ENCODE assay signal across 16 cellular contexts in the genomic region with DNA sequence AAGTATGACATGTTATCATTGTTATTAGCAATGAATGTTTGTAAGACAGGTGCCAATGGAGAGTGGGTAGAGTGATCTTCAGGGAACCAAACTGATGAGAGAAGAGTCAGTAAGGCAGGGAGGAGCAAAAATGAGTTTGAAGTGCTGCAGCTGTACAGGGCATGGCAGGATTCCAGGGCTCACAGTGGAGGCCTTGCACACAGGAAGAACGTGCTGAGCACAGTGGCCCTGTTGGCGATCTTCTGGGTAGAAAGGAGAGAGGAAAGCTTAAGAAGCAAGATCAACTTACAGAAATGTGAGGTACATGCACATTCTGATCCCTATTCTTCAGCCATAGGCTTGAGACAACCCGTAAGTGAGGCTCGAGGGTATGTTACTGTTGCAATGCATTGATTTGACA.
A peak's percentile ranks its signal among the peaks of the same experiment; 100 is the strongest.
DNase-seq lines count a peak whose midpoint lies in the region; ATAC-seq and TF ChIP-seq lines count a peak whose summit lies in the region.
"Had no signal": no experiment of that assay in that cellular context is flagged by ENCODE, and none has a peak within 500 bp of the region (broad histone marks: within the 10 kb centered on the region; RNA-seq: fewer than 3 reads in every experiment).

No MANE protein-coding gene starts in this region.

- intact Hi-C loops in A673 (cut with micrococcal nuclease; ENCODE audit: unreplicated experiment) = loop anchor here (5.0 kb wide), 1 partner anchor 54 kb away; no protein-coding TSS in a partner anchor

- peak; percentile 94 for DNase-seq in A673 (ENCODE audit: low spot score)
- DNase-seq in NCI-H69 (lab: John Stamatoyannopoulos, UW) = peak; percentile 36
- no peak for DNase-seq in mesendoderm
- DNase-seq in mucosa of gallbladder (ENCODE audit: low spot score) = no peak
- DNase-seq in NCI-H1694 (lab: John Stamatoyannopoulos, UW) = no peak
- DNase-seq: Caco-2; CD4-positive, CD25-positive, alpha-beta regulatory T cell; CD8-positive, alpha-beta T cell; DMS153; GF-D8; GOT3; HFFc6 had no signal

- H3K9ac ChIP-seq in mesendoderm (ENCODE audit: low read length) = no peak overlapping the region
- H3K9ac ChIP-seq: BLaER1 had no signal

- no peaks in the 10 kb centered on the region for H3K27me3 ChIP-seq in A673 (replicated peaks; ENCODE audit: insufficient read depth, low read depth, low read length, poor library complexity)
- no peaks in the 10 kb centered on the region for H3K27me3 ChIP-seq in mesendoderm (ENCODE audit: insufficient read depth, low read length, poor library complexity)
- H3K27me3 ChIP-seq: BLaER1 had no signal

- WGBS in mesendoderm (ENCODE audit: extremely low coverage, insufficient coverage, low lambda C conversion rate) = no CpG with 5 or more reads among the region's 4 CpGs

- H2BK5ac ChIP-seq in mesendoderm (ENCODE audit: low read length) = no peak overlapping the region

- H3K27ac ChIP-seq in A673 (ENCODE audit: low read depth, low read length, poor library complexity, severe bottlenecking) = peak overlapping the region; percentile 65
- H3K27ac ChIP-seq in mesendoderm (ENCODE audit: low read depth, low read length) = no peak overlapping the region
- H3K27ac ChIP-seq: BLaER1, C4-2B had no signal

- no peak overlapping the region for H4K5ac ChIP-seq in mesendoderm (ENCODE audit: low read length)

- H3K9me3 ChIP-seq in A673 (ENCODE audit: low read depth, low read length, poor library complexity, severe bottlenecking) = no peaks in the 10 kb centered on the region
- H3K9me3 ChIP-seq: Caco-2, HAP-1 had no signal

- no peak overlapping the region for H4K8ac ChIP-seq in mesendoderm (ENCODE audit: low read depth, low read length)

- no peak for TF ChIP-seq CTCF in A673 (conservative IDR thresholded peaks at IDR 0.05; ENCODE audit: low read depth, low read length)

- no peak overlapping the region for H2BK120ac ChIP-seq in mesendoderm (ENCODE audit: low read depth, low read length)

- no TSS peak for BruUV-seq in A673 (replicated peaks; lab: Mats Ljungman, UMichigan)

- peak overlapping the region; percentile 18 for H2AK5ac ChIP-seq in mesendoderm (ENCODE audit: low read length)

- H3K4me3 ChIP-seq in A673 (ENCODE audit: low read depth, low read length, poor library complexity, severe bottlenecking) (no peak overlapping the region), mesendoderm (ENCODE audit: low read length) (no peak overlapping the region)
- H3K4me3 ChIP-seq: BLaER1, HAP-1 had no signal

- no peaks in the 10 kb centered on the region for H3K79me1 ChIP-seq in mesendoderm (ENCODE audit: low read length)

- H3K4ac ChIP-seq in mesendoderm (ENCODE audit: low read depth, low read length) = no peak overlapping the region

- no peak overlapping the region for H3K4me2 ChIP-seq in mesendoderm (ENCODE audit: low read length)
- H3K4me2 ChIP-seq: BLaER1 had no signal

- no peak for ATAC-seq in GM18873 (IDR thresholded peaks at IDR 0.05; ENCODE audit: low FRiP score, unreplicated experiment)
- ATAC-seq: CD8-positive, alpha-beta T cell had no signal

- no peak overlapping the region for H3K23ac ChIP-seq in mesendoderm (ENCODE audit: low read length)

- H3K36me3 ChIP-seq in A673 (ENCODE audit: insufficient read depth, low read length, poor library complexity, severe bottlenecking) = no peaks in the 10 kb centered on the region
- no peaks in the 10 kb centered on the region for H3K36me3 ChIP-seq in mesendoderm (ENCODE audit: control insufficient read depth, insufficient read depth, low read length)
- H3K36me3 ChIP-seq: BLaER1, HAP-1 had no signal

- POLR2A ChIA-PET in A673 (lab: Charles Lee; ENCODE audit: low non-redundant PET) = no interaction called here

- no peak overlapping the region for H2BK15ac ChIP-seq in mesendoderm (replicated peaks; ENCODE audit: low read depth)

- CTCF ChIA-PET in A673 (lab: Charles Lee) = no interaction called here

- H3K79me2 ChIP-seq in mesendoderm (ENCODE audit: control insufficient read depth, insufficient read depth, low read length) = no peaks in the 10 kb centered on the region

- H3K18ac ChIP-seq in mesendoderm (ENCODE audit: low read length) = no peak overlapping the region

- H3K56ac ChIP-seq in mesendoderm (ENCODE audit: low read length) = no peak overlapping the region

- H3K4me1 ChIP-seq in A673 (ENCODE audit: insufficient read depth, low read length, poor library complexity, severe bottlenecking) (peaks cover 58% of the 10 kb centered on the region), mesendoderm (ENCODE audit: control insufficient read depth, low read depth, low read length) (peaks cover 6% of the 10 kb centered on the region)
- H3K4me1 ChIP-seq: BLaER1, Caco-2, HAP-1 had no signal

Comparison
In these comparisons a context has a peak if more than half of its experiments do, and no peak if none do; other contexts are left out.
1. DNase-seq: peak in A673 (single experiment) and NCI-H69 (single experiment); none in mesendoderm (single experiment), mucosa of gallbladder (single experiment) and NCI-H1694 (single experiment).